Comparison of ENCODE assay signal across 1 cellular context in genomic region chr2:20551231-20551944, GRCh38.
TF ChIP-seq lines count a peak whose summit lies in the region.

No MANE protein-coding gene starts in this region.

TF ChIP-seq in HepG2, 621 proteins besides CTCF, POLR2A, EP300 and RAD21 (continued from another document):
- TF ChIP-seq, protein P1, sequence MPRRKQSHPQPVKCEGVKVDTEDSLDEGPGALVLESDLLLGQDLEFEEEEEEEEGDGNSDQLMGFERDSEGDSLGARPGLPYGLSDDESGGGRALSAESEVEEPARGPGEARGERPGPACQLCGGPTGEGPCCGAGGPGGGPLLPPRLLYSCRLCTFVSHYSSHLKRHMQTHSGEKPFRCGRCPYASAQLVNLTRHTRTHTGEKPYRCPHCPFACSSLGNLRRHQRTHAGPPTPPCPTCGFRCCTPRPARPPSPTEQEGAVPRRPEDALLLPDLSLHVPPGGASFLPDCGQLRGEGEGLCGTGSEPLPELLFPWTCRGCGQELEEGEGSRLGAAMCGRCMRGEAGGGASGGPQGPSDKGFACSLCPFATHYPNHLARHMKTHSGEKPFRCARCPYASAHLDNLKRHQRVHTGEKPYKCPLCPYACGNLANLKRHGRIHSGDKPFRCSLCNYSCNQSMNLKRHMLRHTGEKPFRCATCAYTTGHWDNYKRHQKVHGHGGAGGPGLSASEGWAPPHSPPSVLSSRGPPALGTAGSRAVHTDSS (CRISPR knock-in tag; conservative IDR thresholded peaks at IDR 0.05): no peak
- TF ChIP-seq BCLAF1 (IDR thresholded peaks at IDR 0.05): no peak
- TF ChIP-seq RNF219 (CRISPR knock-in tag; IDR thresholded peaks at IDR 0.05): no peak
- TF ChIP-seq TP53 (CRISPR knock-in tag; conservative IDR thresholded peaks at IDR 0.05): no peak
- no peak for TF ChIP-seq DMAP1 (CRISPR knock-in tag; IDR thresholded peaks at IDR 0.05)
